ENCODE assay signal across 13 cellular contexts in the genomic region with DNA sequence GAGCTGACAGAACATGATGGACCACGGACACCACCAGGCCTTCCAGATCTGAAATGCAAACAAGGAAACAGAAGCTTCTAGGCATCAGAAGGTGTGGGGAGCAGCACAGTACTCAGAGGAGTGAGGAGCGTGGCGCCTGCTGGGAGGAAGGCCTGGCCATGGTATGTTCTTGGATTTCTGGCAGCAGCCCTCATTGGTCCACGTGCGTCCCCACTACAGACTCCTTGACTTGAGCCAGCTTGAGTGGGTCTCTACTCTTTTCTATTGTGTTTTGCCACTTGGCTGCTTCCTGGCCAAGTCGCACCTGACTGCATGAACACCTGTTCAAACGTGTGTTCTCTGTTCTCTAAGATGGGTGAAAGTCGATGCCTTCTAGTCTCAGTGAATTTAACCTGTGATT.
DNase-seq lines count a peak whose midpoint lies in the region; ATAC-seq lines count a peak whose summit lies in the region.
"Had no signal": no experiment of that assay in that cellular context is flagged by ENCODE, and none has a peak within 500 bp of the region (broad histone marks: within the 10 kb centered on the region; RNA-seq: fewer than 3 reads in every experiment).

No MANE protein-coding gene starts in this region.

- no peak overlapping the region for H3K4me3 Mint-ChIP-seq in stimulated activated naive CD8-positive, alpha-beta T cell treated with anti-CD3 and anti-CD28 coated beads, Interleukin-15, amount 100 ng/mL, for 72 hours
- H3K4me3 Mint-ChIP-seq: CD4-positive, alpha-beta memory T cell; T-helper 2 cell treated with Interferon-gamma antibody and Interleukin-4, amounts not matched to agents 5 μg/mL and 100 μg/mL, for 36 hours had no signal

- no peaks in the 10 kb centered on the region for H3K9me3 Mint-ChIP-seq in stimulated activated naive CD8-positive, alpha-beta T cell treated with anti-CD3 and anti-CD28 coated beads, Interleukin-15, amount 100 ng/mL, for 72 hours
- H3K9me3 Mint-ChIP-seq: T-helper 2 cell treated with Interferon-gamma antibody and Interleukin-4, amounts not matched to agents 5 μg/mL and 100 μg/mL, for 36 hours had no signal

- H3K4me1 Mint-ChIP-seq in stimulated activated naive CD8-positive, alpha-beta T cell treated with anti-CD3 and anti-CD28 coated beads, Interleukin-15, amount 100 ng/mL, for 72 hours = peaks cover 32% of the 10 kb centered on the region
- H3K4me1 Mint-ChIP-seq: CD4-positive, alpha-beta memory T cell had no signal

- no peak for ATAC-seq in stimulated activated naive CD8-positive, alpha-beta T cell treated with anti-CD3 and anti-CD28 coated beads, Interleukin-15, amount 100 ng/mL, for 72 hours
- ATAC-seq in stimulated activated naive CD8-positive, alpha-beta T cell treated with anti-CD3 and anti-CD28 coated beads, Interleukin-15, Interleukin-2, amounts not matched to agents 100 U/mL and 50 U/mL, for 24 hours = no peak

- no peak for DNase-seq in stimulated activated naive CD8-positive, alpha-beta T cell treated with anti-CD3 and anti-CD28 coated beads, Interleukin-15, amount 100 ng/mL, for 72 hours
- DNase-seq in stimulated activated naive CD8-positive, alpha-beta T cell treated with anti-CD3 and anti-CD28 coated beads, Interleukin-15, Interleukin-2, amounts not matched to agents 100 U/mL and 50 U/mL, for 24 hours = no peak
- DNase-seq in NCI-H2107 (lab: John Stamatoyannopoulos, UW) = peak; percentile 86
- DNase-seq in NCI-H69 (lab: John Stamatoyannopoulos, UW) = peak; percentile 6
- no peak for DNase-seq in activated T-cell treated with anti-CD3 and anti-CD28 coated beads, Interleukin-2, amount 50 U/mL, for 1 hour
- no peak for DNase-seq in NK-92 treated with Interleukin-12 subunit alpha and Interleukin-12 subunit beta, amount 100 ng/mL, for 24 hours (lab: John Stamatoyannopoulos, UW)
- no peak for DNase-seq in stimulated activated CD4-positive, alpha-beta T cell treated with anti-CD3 and anti-CD28 coated beads, Interleukin-4, amount 100 ng/mL, for 1 hour
- DNase-seq: ACHN; CD4-positive, alpha-beta memory T cell; KBM-7; NCI-H82; SJCRH30 had no signal

- H3K27me3 Mint-ChIP-seq in stimulated activated naive CD8-positive, alpha-beta T cell treated with anti-CD3 and anti-CD28 coated beads, Interleukin-15, amount 100 ng/mL, for 72 hours = no peaks in the 10 kb centered on the region
- H3K27me3 Mint-ChIP-seq: CD4-positive, alpha-beta memory T cell had no signal

- peak overlapping the region; percentile 52 to 86 for H3K27ac Mint-ChIP-seq in stimulated activated naive CD8-positive, alpha-beta T cell treated with anti-CD3 and anti-CD28 coated beads, Interleukin-15, amount 100 ng/mL, for 72 hours
- H3K27ac Mint-ChIP-seq: T-helper 2 cell treated with Interferon-gamma antibody and Interleukin-4, amounts not matched to agents 5 μg/mL and 100 μg/mL, for 36 hours had no signal

Comparison
In these comparisons a context has a peak if more than half of its experiments do, and no peak if none do; other contexts are left out.
1. DNase-seq: peak in NCI-H2107 (single experiment) and NCI-H69 (single experiment); none in stimulated activated naive CD8-positive, alpha-beta T cell treated with anti-CD3 and anti-CD28 coated beads, Interleukin-15, amount 100 ng/mL, for 72 hours (0 of 2), stimulated activated naive CD8-positive, alpha-beta T cell treated with anti-CD3 and anti-CD28 coated beads, Interleukin-15, Interleukin-2, amounts not matched to agents 100 U/mL and 50 U/mL, for 24 hours (single experiment), activated T-cell treated with anti-CD3 and anti-CD28 coated beads, Interleukin-2, amount 50 U/mL, for 1 hour (single experiment), NK-92 treated with Interleukin-12 subunit alpha and Interleukin-12 subunit beta, amount 100 ng/mL, for 24 hours (single experiment) and stimulated activated CD4-positive, alpha-beta T cell treated with anti-CD3 and anti-CD28 coated beads, Interleukin-4, amount 100 ng/mL, for 1 hour (single experiment).